Comparison of ENCODE assay signal across 38 cellular contexts in the genomic region with DNA sequence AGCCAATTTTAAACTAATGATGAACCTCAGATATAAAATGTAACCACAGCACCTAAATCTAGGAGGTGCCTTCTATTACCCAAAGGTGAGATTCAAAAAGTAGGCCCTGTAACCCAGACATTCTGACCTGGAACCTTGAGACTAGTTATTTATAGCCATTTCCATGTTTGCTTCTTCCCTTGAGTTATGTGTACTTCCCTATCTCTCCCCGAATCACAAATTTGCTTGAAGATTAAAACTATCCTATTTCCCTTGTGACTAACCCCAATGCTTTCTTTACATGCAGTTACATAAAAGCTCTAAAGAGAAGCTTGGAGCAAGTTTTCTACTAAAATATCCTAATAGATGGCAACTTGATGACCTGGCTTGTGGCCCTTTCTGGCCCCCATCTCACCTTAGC. TPM values are rescaled to one million over a fixed set of nuclear protein-coding genes. Genes with fewer than 3 reads are reported as not detected.
"Had no signal": no experiment of that assay in that cellular context is flagged by ENCODE, and none has a peak within 500 bp of the region (broad histone marks: within the 10 kb centered on the region; RNA-seq: fewer than 3 reads in every experiment).

No MANE protein-coding gene starts in this region.

- H3K4me3 ChIP-seq: MG63 had no signal

- H3K27ac ChIP-seq: KMS-11 had no signal

- DNase-seq: Karpas-422, Kasumi-1, MG63, MM.1S, MV-4-11, NCI-H1048, NCI-H1092, NCI-H1092 treated with DMSO at 0.1 percent for 48 hours, NCI-H1105, NCI-H1105 treated with DMSO at 0.1 percent for 48 hours, NCI-H1417, NCI-H1417 treated with DMSO at 0.1 percent for 48 hours, NCI-H1436, NCI-H1436 treated with DMSO at 0.1 percent for 48 hours, NCI-H146, NCI-H1694, NCI-H1694 treated with DMSO at 0.1 percent for 48 hours, NCI-H187, NCI-H187 treated with DMSO at 0.1 percent for 48 hours, NCI-H1930, NCI-H2029, NCI-H2029 treated with DMSO at 0.1 percent for 48 hours, NCI-H2081, NCI-H2081 treated with DMSO at 0.1 percent for 48 hours, NCI-H2107, NCI-H2171, NCI-H2171 treated with DMSO at 0.1 percent for 48 hours, NCI-H2227 treated with DMSO at 0.1 percent for 48 hours, NCI-H226, NCI-H345, NCI-H446, NCI-H446 treated with DMSO at 0.1 percent for 48 hours, NCI-H510A had no signal

- H3K9ac ChIP-seq: KMS-11 had no signal

- H3K9me3 ChIP-seq: MG63 had no signal

- H3K27me3 ChIP-seq: MG63 had no signal

- H3K4me2 ChIP-seq: KMS-11 had no signal

RNA-seq across cellular contexts. Expression of a gene that starts 32.6 kb away (rescaled TPM):
- total RNA-seq: LHCN-M2, M059J, MCF 10A, NCI-H460 had no signal
